In the genomic region with DNA sequence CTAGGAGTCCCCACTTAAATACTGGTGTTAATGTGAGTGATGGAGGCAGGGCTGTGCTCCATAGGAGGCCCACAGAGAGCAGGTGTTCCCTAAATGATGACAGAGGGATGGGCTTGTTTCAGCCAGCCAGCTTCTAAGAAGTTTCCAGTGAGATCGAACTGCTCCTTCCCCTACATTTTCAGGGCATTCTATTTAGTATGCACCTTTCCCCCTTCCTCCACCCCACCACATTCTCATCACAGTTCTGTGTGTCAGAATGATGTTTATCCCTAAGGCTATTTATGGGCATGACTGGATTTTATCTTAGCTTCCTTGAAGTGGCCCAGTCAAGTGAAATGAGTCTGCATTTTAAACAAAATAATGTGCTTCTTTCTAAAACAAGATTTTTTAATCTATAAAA, we compare ENCODE assay signal across 27 cellular contexts.
DNase-seq lines count a peak whose midpoint lies in the region; ATAC-seq and TF ChIP-seq lines count a peak whose summit lies in the region.
"Had no signal": no experiment of that assay in that cellular context is flagged by ENCODE, and none has a peak within 500 bp of the region (broad histone marks: within the 10 kb centered on the region; RNA-seq: fewer than 3 reads in every experiment).

No MANE protein-coding gene starts in this region.

- H3K4me1 ChIP-seq in GM23338 (ENCODE audit: insufficient read depth), result peaks cover 19% of the 10 kb centered on the region
- peaks cover 23% of the 10 kb centered on the region for H3K4me1 ChIP-seq in SJCRH30
- H3K4me1 ChIP-seq in osteoblast (ENCODE audit: insufficient read depth, low read length), result peaks cover 24% of the 10 kb centered on the region
- H3K4me1 ChIP-seq: prostate gland had no signal

- H3K36me3 Mint-ChIP-seq in GM23338 (ENCODE audit: low read depth) (peaks cover 7% of the 10 kb centered on the region; the same call in 2 of the 3 replicates), T-cell (no peaks in the 10 kb centered on the region)
- H3K36me3 Mint-ChIP-seq: activated naive CD8-positive, alpha-beta T cell; CD8-positive, alpha-beta memory T cell; memory B cell had no signal

- H3K4me1 Mint-ChIP-seq in GM23338 (peaks cover 27% of the 10 kb centered on the region), T-cell (peaks cover 7 to 15% (median 13%) of the 10 kb centered on the region in 3 donors)

- CTCF ChIA-PET in T-cell (lab: Charles Lee), result interaction anchor here (0.9 to 4.5 kb wide), 10 partner anchors 8 to 864 kb away, joined by 3 to 27 read pairs (median 5); partner anchors contain the start of gene TRIB2 (in 2 of the 2)

- no peaks in the 10 kb centered on the region for H3K9me2 ChIP-seq in GM23338 (ENCODE audit: insufficient read depth)

- peak; percentile 50 for ATAC-seq in GM23338
- no peak for ATAC-seq in T-cell (replicated peaks in 1 of 4)
- ATAC-seq in esophagus mucosa, result no peak

- H3K4me3 Mint-ChIP-seq in GM23338, result no peak overlapping the region
- H3K4me3 Mint-ChIP-seq in T-cell, result no peak overlapping the region
- H3K4me3 Mint-ChIP-seq: activated naive CD8-positive, alpha-beta T cell; CD8-positive, alpha-beta memory T cell; memory B cell; stimulated activated naive CD8-positive, alpha-beta T cell treated with anti-CD3 and anti-CD28 coated beads, Interleukin-15, Interleukin-2, amounts not matched to agents 100 ng/mL and 50 ng/mL, for 24 hours had no signal

- peak; percentile 16 for DNase-seq in NCI-H345 (lab: John Stamatoyannopoulos, UW)
- no peak for DNase-seq in NCI-H345 treated with DMSO at 0.1 percent for 48 hours (lab: John Stamatoyannopoulos, UW; ENCODE audit: unreplicated experiment)
- peak; percentile 11 for DNase-seq in GM23338 (ENCODE audit: low spot score)
- peak; percentile 13 to 49 for DNase-seq in SJCRH30
- DNase-seq in osteoblast (ENCODE audit: insufficient read length, low spot score, missing footprints), result no peak
- no peak for DNase-seq in T-cell
- DNase-seq in dedifferentiated amniotic fluid mesenchymal stem cell (ENCODE audit: extremely low spot score), result no peak
- DNase-seq: activated CD4-positive, alpha-beta T cell treated with anti-CD3 and anti-CD28 coated beads for 48 hours; activated CD8-positive, alpha-beta memory T cell treated with anti-CD3 and anti-CD28 coated beads for 24 hours; activated effector memory CD4-positive, alpha-beta T cell treated with Interleukin-2 at 50 U/mL for 16 hours; anterior cingulate cortex; CD8-positive, alpha-beta memory T cell; DMS 273 treated with DMSO at 0.1 percent for 48 hours; effector memory CD4-positive, alpha-beta T cell; erythroblast; foreskin fibroblast; heart right ventricle; kidney glomerular epithelial cell; NCI-H1092; NCI-H187 treated with DMSO at 0.1 percent for 48 hours had no signal

- H3K27ac Mint-ChIP-seq in GM23338, result no peak overlapping the region
- no peak overlapping the region for H3K27ac Mint-ChIP-seq in T-cell
- H3K27ac Mint-ChIP-seq: activated naive CD8-positive, alpha-beta T cell; memory B cell; stimulated activated naive CD8-positive, alpha-beta T cell treated with anti-CD3 and anti-CD28 coated beads, Interleukin-15, Interleukin-2, amounts not matched to agents 100 ng/mL and 50 ng/mL, for 24 hours had no signal

- H3K9me3 Mint-ChIP-seq in GM23338, result peaks cover 11% of the 10 kb centered on the region; the same call in 2 of the 3 replicates
- H3K9me3 Mint-ChIP-seq in T-cell, result no peaks in the 10 kb centered on the region
- H3K9me3 Mint-ChIP-seq: CD8-positive, alpha-beta memory T cell; memory B cell; stimulated activated naive CD8-positive, alpha-beta T cell treated with anti-CD3 and anti-CD28 coated beads, Interleukin-15, Interleukin-2, amounts not matched to agents 100 ng/mL and 50 ng/mL, for 24 hours had no signal

- no peaks in the 10 kb centered on the region for H3K27me3 Mint-ChIP-seq in GM23338 (ENCODE audit: insufficient read depth, low read depth, poor library complexity)
- peaks cover 0 to 8% of the 10 kb centered on the region in 2 donors for H3K27me3 Mint-ChIP-seq in T-cell
- H3K27me3 Mint-ChIP-seq: stimulated activated naive CD8-positive, alpha-beta T cell treated with anti-CD3 and anti-CD28 coated beads, Interleukin-15, Interleukin-2, amounts not matched to agents 100 ng/mL and 50 ng/mL, for 24 hours had no signal

- H3F3A ChIP-seq in GM23338 (replicated peaks; ENCODE audit: low read depth), result no peaks in the 10 kb centered on the region

- H3K4me3 ChIP-seq in GM23338 (no peak overlapping the region), SJCRH30 (no peak overlapping the region), osteoblast (ENCODE audit: insufficient read depth, low read length) (no peak overlapping the region)
- H3K4me3 ChIP-seq: heart right ventricle, prostate gland, thoracic aorta had no signal

- H2AFZ ChIP-seq in GM23338 (no peak overlapping the region), osteoblast (ENCODE audit: low read length) (no peak overlapping the region)

- TF ChIP-seq CTCF in GM23338 (conservative IDR thresholded peaks at IDR 0.05; ENCODE audit: low read depth in 2 of 2) (no peak), osteoblast (IDR thresholded peaks at IDR 0.05; ENCODE audit: extremely low read depth, low read depth, low read length) (no peak)

- no peak overlapping the region for H3K27ac ChIP-seq in GM23338 (ENCODE audit: low read depth)
- no peak overlapping the region for H3K27ac ChIP-seq in SJCRH30
- peak overlapping the region; percentile 47 for H3K27ac ChIP-seq in osteoblast (ENCODE audit: low read depth, low read length)
- H3K27ac ChIP-seq: neutrophil, prostate gland, thoracic aorta had no signal

- POLR2A ChIA-PET in T-cell (lab: Charles Lee), result no interaction called here

- H3K4me2 ChIP-seq in GM23338 (peak overlapping the region; percentile 50; the same call in 1 of the 2 replicates), osteoblast (ENCODE audit: insufficient read depth, low read length) (peak overlapping the region; percentile 53)

- H3K79me2 ChIP-seq in GM23338 (replicated peaks; ENCODE audit: insufficient read depth) (no peaks in the 10 kb centered on the region), osteoblast (ENCODE audit: insufficient read depth, low read length) (no peaks in the 10 kb centered on the region)

- H3K27me3 ChIP-seq in GM23338 (ENCODE audit: insufficient read depth) (no peaks in the 10 kb centered on the region), SJCRH30 (no peaks in the 10 kb centered on the region), osteoblast (ENCODE audit: insufficient read depth, low read length) (no peaks in the 10 kb centered on the region)
- H3K27me3 ChIP-seq: heart right ventricle had no signal

- H4K20me1 ChIP-seq in GM23338 (replicated peaks; ENCODE audit: insufficient read depth) (no peaks in the 10 kb centered on the region), osteoblast (ENCODE audit: insufficient read depth, low read length) (no peaks in the 10 kb centered on the region)

- peaks cover 3% of the 10 kb centered on the region; the same call in 1 of the 2 replicates for H3K9me3 ChIP-seq in SJCRH30 (replicated peaks)
- no peaks in the 10 kb centered on the region for H3K9me3 ChIP-seq in osteoblast (ENCODE audit: low read depth, low read length)
- H3K9me3 ChIP-seq: heart right ventricle, neutrophil, prostate gland, thoracic aorta had no signal

- H3K36me3 ChIP-seq in GM23338 (ENCODE audit: insufficient read depth) (no peaks in the 10 kb centered on the region), SJCRH30 (no peaks in the 10 kb centered on the region), osteoblast (ENCODE audit: insufficient read depth, low read length) (no peaks in the 10 kb centered on the region)
- H3K36me3 ChIP-seq: heart right ventricle, neutrophil, prostate gland, thoracic aorta had no signal

TF ChIP-seq in GM23338, 12 proteins besides CTCF, POLR2A, EP300 and RAD21:
- TF ChIP-seq POLR2AphosphoS5 (IDR thresholded peaks at IDR 0.05; ENCODE audit: low read depth), result no peak

Comparison
In these comparisons a context has a peak if more than half of its experiments do, and no peak if none do; other contexts are left out.
1. DNase-seq: peak in NCI-H345 (single experiment), GM23338 (single experiment) and SJCRH30 (2 of 2); none in NCI-H345 treated with DMSO at 0.1 percent for 48 hours (single experiment), osteoblast (single experiment), T-cell (0 of 34) and dedifferentiated amniotic fluid mesenchymal stem cell (single experiment).